ENCODE assay signal across 8 cellular contexts in the genomic region with DNA sequence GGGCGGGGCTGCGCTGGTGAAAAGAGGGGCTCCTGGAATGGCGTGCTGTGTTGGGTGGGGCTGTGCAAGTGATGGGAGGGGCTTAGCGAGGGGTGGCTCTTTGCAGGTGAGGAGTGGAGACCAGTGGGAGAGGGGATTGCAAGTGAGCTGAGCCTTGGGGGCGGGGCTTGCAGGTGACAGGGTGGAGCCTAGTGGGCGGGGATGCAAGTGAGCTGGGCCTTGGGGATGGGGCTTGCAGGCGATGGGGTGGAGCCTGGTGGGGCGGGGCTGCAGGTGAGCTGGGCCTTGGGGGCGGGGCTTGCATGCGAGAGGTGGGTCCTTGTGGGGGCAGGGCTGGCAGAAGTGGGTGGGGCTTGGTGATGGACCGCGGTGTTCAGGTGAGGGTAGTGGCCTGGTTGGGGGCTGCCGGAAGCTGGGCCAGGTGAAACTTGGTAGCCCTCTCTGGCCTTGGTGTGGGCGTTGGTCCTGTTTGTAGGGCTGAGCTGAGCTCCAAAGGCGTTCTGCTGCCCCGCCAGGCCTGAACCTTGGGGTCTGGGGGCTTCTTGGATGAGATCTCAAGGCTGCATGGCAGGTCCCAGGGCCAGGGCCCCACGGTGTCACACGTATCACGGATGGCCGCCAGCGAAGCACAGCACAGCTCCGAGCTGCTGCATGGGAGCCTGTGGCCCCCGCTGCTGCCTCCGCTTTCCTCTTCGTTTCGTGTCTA. TPM values are rescaled to one million over a fixed set of nuclear protein-coding genes. Genes with fewer than 3 reads are reported as not detected.
DNase-seq lines count a peak whose midpoint lies in the region; ATAC-seq and TF ChIP-seq lines count a peak whose summit lies in the region.

No MANE protein-coding gene starts in this region.

- H3K4me1 Mint-ChIP-seq in chondrocyte (ENCODE audit: low read depth) (peaks cover 26% of the 10 kb centered on the region), mesothelial cell of epicardium (peaks cover 10% of the 10 kb centered on the region)

- H3K9me3 Mint-ChIP-seq in chondrocyte (ENCODE audit: low read depth): no peaks in the 10 kb centered on the region
- H3K9me3 Mint-ChIP-seq in mesothelial cell of epicardium: peaks cover 6% of the 10 kb centered on the region

- no peaks in the 10 kb centered on the region for H3K9me3 ChIP-seq in aorta (ENCODE audit: control insufficient read depth, low read length)

- no peaks in the 10 kb centered on the region for H3K27me3 Mint-ChIP-seq in chondrocyte (ENCODE audit: low read depth)
- H3K27me3 Mint-ChIP-seq in mesothelial cell of epicardium (ENCODE audit: low read depth): no peaks in the 10 kb centered on the region

- ATAC-seq in HG02852 (IDR thresholded peaks at IDR 0.05; ENCODE audit: unreplicated experiment): peak; percentile 19
- peak; percentile 45 for ATAC-seq in aorta (ENCODE audit: low FRiP score)

- intact Hi-C loops in aorta (cut with DNase I): no loop called here

- H3K27ac Mint-ChIP-seq in chondrocyte (ENCODE audit: unreplicated experiment) (peak overlapping the region; percentile 76), mesothelial cell of epicardium (peak overlapping the region; percentile 78)

- H3K4me3 ChIP-seq in aorta (ENCODE audit: low read length in 2 of 2): no peak overlapping the region

- H3K27ac ChIP-seq in aorta (ENCODE audit: low read depth in 1 of 2, low read length in 2 of 2): no peak overlapping the region

- TF ChIP-seq CTCF in chondrocyte (IDR thresholded peaks at IDR 0.05): no peak
- TF ChIP-seq CTCF in mesothelial cell of epicardium (IDR thresholded peaks at IDR 0.05; ENCODE audit: unreplicated experiment): no peak

- no peaks in the 10 kb centered on the region for H3K27me3 ChIP-seq in aorta (ENCODE audit: control insufficient read depth in 1 of 2, insufficient read depth in 2 of 2, low read length in 1 of 2)

- peak in 2 of 3 donors; percentile 71 to 75 for DNase-seq in stimulated activated CD4-positive, alpha-beta T cell treated with anti-CD3 and anti-CD28 coated beads, TNF-alpha, amount 100 ng/mL, for 48 hours (ENCODE audit: low read depth in 3 of 3)
- DNase-seq in stimulated activated CD4-positive, alpha-beta T cell treated with anti-CD3 and anti-CD28 coated beads, Interleukin-4, amount 100 ng/mL, for 1 hour: no peak
- DNase-seq in NCI-H345 treated with DMSO at 0.1 percent for 48 hours (lab: John Stamatoyannopoulos, UW; ENCODE audit: unreplicated experiment) (peak; percentile 83), chondrocyte (ENCODE audit: low spot score) (no peak), mesothelial cell of epicardium (ENCODE audit: low spot score in 2 of 2, unreplicated experiment in 2 of 2) (peak in 1 of 2 experiments; percentile 97), aorta (peak in 1 of 2 donors; percentile 84), GDM1 (lab: John Stamatoyannopoulos, UW) (no peak)

- WGBS in aorta, 2 donors: 47% methylated on average over 23 to 26 of the region's 26 CpGs

- H3K36me3 Mint-ChIP-seq in chondrocyte (ENCODE audit: low read depth): peaks cover 5% of the 10 kb centered on the region
- H3K36me3 Mint-ChIP-seq in mesothelial cell of epicardium: peaks cover 7% of the 10 kb centered on the region

- H3K4me3 Mint-ChIP-seq in chondrocyte (ENCODE audit: unreplicated experiment): peak overlapping the region; percentile 90
- peak overlapping the region; percentile 85 for H3K4me3 Mint-ChIP-seq in mesothelial cell of epicardium

- peaks cover 0 to 2% of the 10 kb centered on the region in 2 donors for H3K36me3 ChIP-seq in aorta (ENCODE audit: control insufficient read depth in 1 of 2, insufficient read depth in 2 of 2, low read length in 1 of 2)

- H3K4me1 ChIP-seq in aorta (ENCODE audit: control insufficient read depth in 1 of 2, insufficient read depth in 2 of 2, low read length in 2 of 2): no peaks in the 10 kb centered on the region

RNA-seq across cellular contexts. Expression of a gene that starts 0.7 kb away (rescaled TPM):
- total RNA-seq in chondrocyte: 71.8 to 95.0 TPM (median 84.9 TPM) in 3 replicates
- 68.8 to 75.5 TPM (median 72.4 TPM) in 3 replicates for total RNA-seq in mesothelial cell of epicardium
- 100 to 1,000 TPM in 1 of 2 donors, 10 to 100 TPM in 1; 88.0 to 107 TPM for total RNA-seq in aorta
- polyA plus RNA-seq in aorta: 100 to 1,000 TPM in 1 of 2 donors, 10 to 100 TPM in 1; 26.9 to 126 TPM

Comparison
In these comparisons a context has a peak if more than half of its experiments do, and no peak if none do; other contexts are left out.
1. DNase-seq: peak in stimulated activated CD4-positive, alpha-beta T cell treated with anti-CD3 and anti-CD28 coated beads, TNF-alpha, amount 100 ng/mL, for 48 hours (2 of 3) and NCI-H345 treated with DMSO at 0.1 percent for 48 hours (single experiment); none in stimulated activated CD4-positive, alpha-beta T cell treated with anti-CD3 and anti-CD28 coated beads, Interleukin-4, amount 100 ng/mL, for 1 hour (single experiment), chondrocyte (single experiment) and GDM1 (single experiment).